In genomic region chr4:6008092-6008551, GRCh38 we compare ENCODE assay signal across 1 cellular context.
A peak's percentile ranks its signal among the peaks of the same experiment; 100 is the strongest.
TF ChIP-seq lines count a peak whose summit lies in the region.

No MANE protein-coding gene starts in this region.

TF ChIP-seq in H1, 55 proteins besides CTCF, POLR2A, EP300 and RAD21:
- TF ChIP-seq CBX5 (IDR thresholded peaks at IDR 0.05; ENCODE audit: low read depth, low read length) (no peak), RNF2 (IDR thresholded peaks at IDR 0.05; ENCODE audit: borderline replicate concordance, low read depth, low read length, missing control alignments, poor library complexity, severe bottlenecking) (no peak), NRF1 (IDR thresholded peaks at IDR 0.05; ENCODE audit: low read depth, low read length) (no peak), SP1 (IDR thresholded peaks at IDR 0.05; ENCODE audit: low read depth, low read length) (no peak), CBX8 (IDR thresholded peaks at IDR 0.05; ENCODE audit: borderline replicate concordance, low read depth, low read length) (no peak), MAX (IDR thresholded peaks at IDR 0.05) (peak; percentile 22; the same call in 1 of the 2 replicates), RBBP5 (IDR thresholded peaks at IDR 0.05; ENCODE audit: borderline replicate concordance, low read depth, low read length) (0 out of 2 replicates have a peak, but pooled peaks have one; percentile 37), GABPA (IDR thresholded peaks at IDR 0.05; ENCODE audit: borderline replicate concordance, insufficient read depth, low read length) (peak; percentile 71; the same call in 1 of the 2 replicates), ATF2 (IDR thresholded peaks at IDR 0.05; ENCODE audit: low read length) (no peak), PHF8 (conservative IDR thresholded peaks at IDR 0.05; ENCODE audit: low read depth, low read length) (no peak), TEAD4 (IDR thresholded peaks at IDR 0.05; ENCODE audit: low read depth, low read length) (peak; percentile 7; the same call in 1 of the 2 replicates), KDM5A (IDR thresholded peaks at IDR 0.05; ENCODE audit: low read length) (no peak), NANOG (IDR thresholded peaks at IDR 0.05; ENCODE audit: insufficient read depth, low read depth, low read length, poor library complexity, severe bottlenecking) (no peak), SIRT6 (IDR thresholded peaks at IDR 0.05; ENCODE audit: low read length) (no peak), KDM4A (IDR thresholded peaks at IDR 0.05; ENCODE audit: low read depth, low read length, severe bottlenecking) (peak; percentile 52), EGR1 (IDR thresholded peaks at IDR 0.05; ENCODE audit: borderline replicate concordance, low read depth, low read length) (0 out of 2 replicates have a peak, but pooled peaks have one; percentile 19), HDAC2 (IDR thresholded peaks at IDR 0.05; ENCODE audit: borderline replicate concordance in 1 of 2, low read depth in 2 of 2, low read length in 2 of 2) (0 out of 4 replicates have a peak, but pooled peaks of 1 of the 2 experiments have one; percentile 26), MAFK (IDR thresholded peaks at IDR 0.05; ENCODE audit: low read depth, low read length) (no peak), CHD2 (IDR thresholded peaks at IDR 0.05; ENCODE audit: low read length) (no peak), BRCA1 (IDR thresholded peaks at IDR 0.05; ENCODE audit: low read depth, low read length) (no peak), BCL11A (IDR thresholded peaks at IDR 0.05; ENCODE audit: low read depth in 2 of 2, low read length in 2 of 2) (no peak)
